17 cellular contexts compared by ENCODE assay signal in genomic region chr6:168217216-168217879, GRCh38.
DNase-seq lines count a peak whose midpoint lies in the region; ATAC-seq, FAIRE-seq and TF ChIP-seq lines count a peak whose summit lies in the region.
"Had no signal": no experiment of that assay in that cellular context is flagged by ENCODE, and none has a peak within 500 bp of the region (broad histone marks: within the 10 kb centered on the region; RNA-seq: fewer than 3 reads in every experiment).

No MANE protein-coding gene starts in this region.

- H3K27ac Mint-ChIP-seq in osteocyte (ENCODE audit: unreplicated experiment) = peak overlapping the region; percentile 85
- H3K27ac Mint-ChIP-seq: CD8-positive, alpha-beta memory T cell; HFFc6 had no signal

- H3K9me3 ChIP-seq in BLaER1 = no peaks in the 10 kb centered on the region
- H3K9me3 ChIP-seq in kidney (ENCODE audit: control insufficient read depth in 1 of 2, low read length in 2 of 2) = no peaks in the 10 kb centered on the region
- H3K9me3 ChIP-seq in smooth muscle cell (replicated peaks; ENCODE audit: low read depth) = no peaks in the 10 kb centered on the region

- H3K79me2 ChIP-seq in smooth muscle cell (ENCODE audit: low read depth) = no peaks in the 10 kb centered on the region

- no peak for TF ChIP-seq CTCF in VCaP (conservative IDR thresholded peaks at IDR 0.05)
- TF ChIP-seq CTCF in kidney (IDR thresholded peaks at IDR 0.05; ENCODE audit: borderline replicate concordance, extremely low read depth, insufficient read depth) = no peak
- no peak for TF ChIP-seq CTCF in osteocyte (IDR thresholded peaks at IDR 0.05)
- no peak for TF ChIP-seq CTCF in smooth muscle cell (IDR thresholded peaks at IDR 0.05; ENCODE audit: borderline replicate concordance, insufficient read depth, poor library complexity, severe bottlenecking)

- no peaks in the 10 kb centered on the region for H3K27me3 ChIP-seq in BLaER1
- peaks cover 43% of the 10 kb centered on the region for H3K27me3 ChIP-seq in smooth muscle cell (ENCODE audit: low read depth)

- no peak overlapping the region for H3K4me3 Mint-ChIP-seq in osteocyte (ENCODE audit: unreplicated experiment)
- H3K4me3 Mint-ChIP-seq: CD8-positive, alpha-beta memory T cell; HFFc6 had no signal

- intact Hi-C loops in kidney (cut with DNase I) = no loop called here
- intact Hi-C loops in sciatic nerve (cut with DNase I) = no loop called here

- H3K4me2 ChIP-seq in BLaER1 = peak overlapping the region; percentile 83
- H3K4me2 ChIP-seq in smooth muscle cell = no peak overlapping the region
- H3K4me2 ChIP-seq: PC-9 had no signal

- 96% methylated on average over 24 of the region's 24 CpGs for WGBS in smooth muscle cell (ENCODE audit: low lambda C conversion rate)

- DNase-seq in kidney = peak; percentile 56
- DNase-seq in osteocyte (ENCODE audit: extremely low spot score, unreplicated experiment) = no peak
- no peak for DNase-seq in smooth muscle cell (lab: John Stamatoyannopoulos, UW; ENCODE audit: unreplicated experiment)
- no peak for DNase-seq in HCEC 1CT
- DNase-seq in amygdala (lab: John Stamatoyannopoulos, UW) = no peak
- DNase-seq in sciatic nerve (ENCODE audit: low spot score) = no peak
- DNase-seq: CD8-positive, alpha-beta memory T cell; HFFc6; KG1; MV-4-11; PC-9 had no signal

- H4K20me1 ChIP-seq in BLaER1 (0 out of 2 replicates have a peak, but pooled peaks cover 5% of the 10 kb centered on the region), smooth muscle cell (ENCODE audit: low read depth) (no peaks in the 10 kb centered on the region)

- no peaks in the 10 kb centered on the region for H3F3A ChIP-seq in smooth muscle cell (ENCODE audit: low read depth)

- H3K36me3 ChIP-seq in BLaER1 (no peaks in the 10 kb centered on the region), kidney (ENCODE audit: control insufficient read depth in 1 of 2, insufficient read depth in 2 of 2, low read length in 2 of 2) (no peaks in the 10 kb centered on the region), smooth muscle cell (ENCODE audit: low read depth) (no peaks in the 10 kb centered on the region)

- peaks cover 61% of the 10 kb centered on the region for H3K4me1 Mint-ChIP-seq in osteocyte (ENCODE audit: unreplicated experiment)
- H3K4me1 Mint-ChIP-seq: CD8-positive, alpha-beta memory T cell had no signal

- no peak overlapping the region for H2AFZ ChIP-seq in smooth muscle cell (ENCODE audit: low read depth)
- H2AFZ ChIP-seq: PC-9 had no signal

- H3K4me1 ChIP-seq in BLaER1 (peaks cover 63% of the 10 kb centered on the region), kidney (ENCODE audit: control insufficient read depth in 1 of 2, insufficient read depth in 1 of 2, low read depth in 1 of 2, low read length in 2 of 2) (no peaks in the 10 kb centered on the region), smooth muscle cell (ENCODE audit: low read depth) (peaks cover 16% of the 10 kb centered on the region)

- ATAC-seq in sciatic nerve = no peak

- no peaks in the 10 kb centered on the region for H3K36me3 Mint-ChIP-seq in osteocyte (ENCODE audit: unreplicated experiment)
- H3K36me3 Mint-ChIP-seq: CD8-positive, alpha-beta memory T cell had no signal

- FAIRE-seq in kidney (lab: Jason Lieb, UNC) = no peak
- FAIRE-seq: A204.1, D721Med, GM12892 had no signal

- H3K4me3 ChIP-seq in BLaER1 (no peak overlapping the region), kidney (ENCODE audit: low read length in 2 of 2) (no peak overlapping the region), smooth muscle cell (no peak overlapping the region)
- H3K4me3 ChIP-seq: PC-9 had no signal

- H3K9ac ChIP-seq in BLaER1 = no peak overlapping the region
- no peak overlapping the region for H3K9ac ChIP-seq in kidney (ENCODE audit: low read length in 2 of 2)
- H3K9ac ChIP-seq in smooth muscle cell (ENCODE audit: low read depth) = no peak overlapping the region

- H3K9me3 Mint-ChIP-seq in osteocyte (ENCODE audit: unreplicated experiment) = no peaks in the 10 kb centered on the region

- H3K27ac ChIP-seq in BLaER1 (no peak overlapping the region; the same call in 1 of the 2 replicates), VCaP (peak overlapping the region; percentile 74), kidney (ENCODE audit: low read depth in 2 of 2, low read length in 2 of 2) (no peak overlapping the region), smooth muscle cell (ENCODE audit: low read depth) (no peak overlapping the region)
- H3K27ac ChIP-seq: PC-9, RWPE1 had no signal

- no peaks in the 10 kb centered on the region for H3K27me3 Mint-ChIP-seq in osteocyte (ENCODE audit: unreplicated experiment)
